8 cellular contexts compared by ENCODE assay signal in genomic region chr13:114119196-114119595, GRCh38. TPM values are rescaled to one million over a fixed set of nuclear protein-coding genes. Genes with fewer than 3 reads are reported as not detected.
DNase-seq lines count a peak whose midpoint lies in the region; ATAC-seq, FAIRE-seq and TF ChIP-seq lines count a peak whose summit lies in the region.

No MANE protein-coding gene starts in this region.

- in situ Hi-C loops in brain microvascular endothelial cell (cut with HindIII; ENCODE audit: low pct_ligation_motif_present, low sequenced_read_pairs): no loop called here

- no peaks in the 10 kb centered on the region for H3K9me1 ChIP-seq in keratinocyte (ENCODE audit: control insufficient read depth, extremely low read depth, insufficient read depth, low read length)

- H3K4me1 ChIP-seq in keratinocyte (ENCODE audit: control insufficient read depth, extremely low read depth, insufficient read depth, low read length): peaks cover 21% of the 10 kb centered on the region

- H3K9me3 ChIP-seq in keratinocyte (ENCODE audit: control insufficient read depth, low read depth, low read length): no peaks in the 10 kb centered on the region

- H3K27ac ChIP-seq in brain microvascular endothelial cell (peak overlapping the region; percentile 95), keratinocyte (ENCODE audit: control insufficient read depth, insufficient read depth, low read length) (peak overlapping the region; percentile 14), substantia nigra (ENCODE audit: low read depth, low read length, poor library complexity, severe bottlenecking) (peak overlapping the region; percentile 30)

- H3K36me3 ChIP-seq in brain microvascular endothelial cell (replicated peaks) (peaks cover 7% of the 10 kb centered on the region), keratinocyte (ENCODE audit: control insufficient read depth in 2 of 2, extremely low read depth in 1 of 2, insufficient read depth in 2 of 2, low read length in 2 of 2) (no peaks in the 10 kb centered on the region)

- no peak overlapping the region for H3K9ac ChIP-seq in keratinocyte (ENCODE audit: control insufficient read depth, extremely low read depth, insufficient read depth, low read length)

- H3K27me3 ChIP-seq in brain microvascular endothelial cell (replicated peaks) (no peaks in the 10 kb centered on the region), keratinocyte (ENCODE audit: control insufficient read depth, extremely low read depth, insufficient read depth, low read length) (no peaks in the 10 kb centered on the region)

- H2AFZ ChIP-seq in keratinocyte (ENCODE audit: control insufficient read depth, low read length): no peak overlapping the region

- DNase-seq in activated CD4-positive, alpha-beta T cell treated with anti-CD3 and anti-CD28 coated beads, Interleukin-2, amount 10 ng/mL, durations not matched to agents 24 days and 14 days: no peak
- no peak for DNase-seq in activated CD4-positive, alpha-beta T cell treated with anti-CD3 and anti-CD28 coated beads for 4 hours
- DNase-seq in brain microvascular endothelial cell (peak; percentile 86), keratinocyte (ENCODE audit: low read depth, low spot score) (no peak), substantia nigra (lab: John Stamatoyannopoulos, UW) (no peak), NCI-H510A treated with DMSO at 0.1 percent for 48 hours (lab: John Stamatoyannopoulos, UW) (no peak), DMS114 treated with DMSO at 0.1 percent for 48 hours (lab: John Stamatoyannopoulos, UW; ENCODE audit: unreplicated experiment) (no peak)

- dilution Hi-C loops in keratinocyte (cut with MboI; ENCODE audit: extremely low pct_ligation_motif_present, low sequenced_read_pairs): no loop called here

- peaks cover 34% of the 10 kb centered on the region for H3K36me3 Mint-ChIP-seq in activated CD4-positive, alpha-beta T cell treated with anti-CD3 and anti-CD28 coated beads, Interleukin-2, amount 10 ng/mL, durations not matched to agents 24 days and 14 days (ENCODE audit: low read depth)

- H3K4me1 Mint-ChIP-seq in activated CD4-positive, alpha-beta T cell treated with anti-CD3 and anti-CD28 coated beads, Interleukin-2, amount 10 ng/mL, durations not matched to agents 24 days and 14 days: peaks cover 43% of the 10 kb centered on the region

- H3K79me2 ChIP-seq in keratinocyte (ENCODE audit: control insufficient read depth, insufficient read depth, low read length): peaks cover 7% of the 10 kb centered on the region

- no peak for TF ChIP-seq CTCF in brain microvascular endothelial cell (IDR thresholded peaks at IDR 0.05; ENCODE audit: low read depth, low read length, missing control alignments)
- no peak for TF ChIP-seq CTCF in keratinocyte (optimal IDR thresholded peaks at IDR 0.05 in 1 of 3, IDR thresholded peaks at IDR 0.05 in 1 of 3, conservative IDR thresholded peaks at IDR 0.05 in 1 of 3; ENCODE audit: extremely low read depth in 1 of 3, insufficient read depth in 2 of 3, low read length in 3 of 3)

- H3K4me2 ChIP-seq in keratinocyte (ENCODE audit: control insufficient read depth, extremely low read depth, insufficient read depth, low read depth, low read length): peak overlapping the region; percentile 56

- FAIRE-seq in keratinocyte (lab: Jason Lieb, UNC): peak; percentile 65

- H3K9me3 Mint-ChIP-seq in activated CD4-positive, alpha-beta T cell treated with anti-CD3 and anti-CD28 coated beads, Interleukin-2, amount 10 ng/mL, durations not matched to agents 24 days and 14 days: no peaks in the 10 kb centered on the region

- peak overlapping the region; percentile 60 for H3K27ac Mint-ChIP-seq in activated CD4-positive, alpha-beta T cell treated with anti-CD3 and anti-CD28 coated beads, Interleukin-2, amount 10 ng/mL, durations not matched to agents 24 days and 14 days

- H3K4me3 ChIP-seq in brain microvascular endothelial cell (ENCODE audit: low read depth, low read length): peak overlapping the region; percentile 9
- H3K4me3 ChIP-seq in keratinocyte (ENCODE audit: control insufficient read depth in 2 of 3, extremely low read depth in 1 of 3, insufficient read depth in 2 of 3, low read depth in 1 of 3, low read length in 3 of 3): no peak overlapping the region

- H3K4me3 Mint-ChIP-seq in activated CD4-positive, alpha-beta T cell treated with anti-CD3 and anti-CD28 coated beads, Interleukin-2, amount 10 ng/mL, durations not matched to agents 24 days and 14 days: peak overlapping the region; percentile 38

- no peaks in the 10 kb centered on the region for H3K27me3 Mint-ChIP-seq in activated CD4-positive, alpha-beta T cell treated with anti-CD3 and anti-CD28 coated beads, Interleukin-2, amount 10 ng/mL, durations not matched to agents 24 days and 14 days

- intact Hi-C loops in activated CD4-positive, alpha-beta T cell treated with anti-CD3 and anti-CD28 coated beads, Interleukin-2, amount 10 ng/mL, durations not matched to agents 24 days and 14 days (cut with micrococcal nuclease): no loop called here

- ATAC-seq in HG03378 (IDR thresholded peaks at IDR 0.05; ENCODE audit: unreplicated experiment): no peak

- H4K20me1 ChIP-seq in keratinocyte (ENCODE audit: control insufficient read depth, extremely low read depth, insufficient read depth, low read length): no peaks in the 10 kb centered on the region

RNA-seq across cellular contexts. Expression of gene RASA3, which starts 13.2 kb away (rescaled TPM):
- total RNA-seq in activated CD4-positive, alpha-beta T cell treated with anti-CD3 and anti-CD28 coated beads, Interleukin-2, amount 10 ng/mL, durations not matched to agents 24 days and 14 days: 15.9 TPM in 2 replicates
- 3.5 to 6.9 TPM (median 4.1 TPM) in 3 replicates for polyA plus RNA-seq in keratinocyte
- 1.1 TPM for polyA plus RNA-seq in keratinocyte (2011; ENCODE audit: low read depth)
- polyA plus RNA-seq in keratinocyte (2011; cell fraction: cytosol; rRNA removed): 3.1 and 4.8 TPM in 2 replicates
- polyA plus RNA-seq in keratinocyte (2011; cell fraction: nucleus; rRNA removed): 5.9 and 7.0 TPM in 2 replicates
- polyA plus RNA-seq in keratinocyte (2012; ENCODE audit: low replicate concordance): 2.0 and 6.9 TPM in 2 replicates
- 3.6 to 5.4 TPM (median 4.5 TPM) in 3 replicates for polyA minus RNA-seq in keratinocyte
- 5.2 TPM for polyA minus RNA-seq in keratinocyte (2011; cell fraction: cytosol; rRNA and poly(A)+ RNA removed)
- 5.0 and 6.9 TPM in 2 replicates for polyA minus RNA-seq in keratinocyte (2011; cell fraction: nucleus; rRNA and poly(A)+ RNA removed)

RNA-seq across cellular contexts. Expression of gene CFAP97D2, which starts 59.9 kb away (rescaled TPM):
- total RNA-seq in activated CD4-positive, alpha-beta T cell treated with anti-CD3 and anti-CD28 coated beads, Interleukin-2, amount 10 ng/mL, durations not matched to agents 24 days and 14 days: not detected in 2 replicates
- not detected in 3 replicates for polyA plus RNA-seq in keratinocyte
- polyA plus RNA-seq in keratinocyte (2011; ENCODE audit: low read depth): not detected
- not detected in 2 replicates for polyA plus RNA-seq in keratinocyte (2011; cell fraction: cytosol; rRNA removed)
- not detected in 2 replicates for polyA plus RNA-seq in keratinocyte (2011; cell fraction: nucleus; rRNA removed)
- polyA plus RNA-seq in keratinocyte (2012; ENCODE audit: low replicate concordance): not detected in 2 replicates
- polyA minus RNA-seq in keratinocyte: not detected in 3 replicates
- polyA minus RNA-seq in keratinocyte (2011; cell fraction: cytosol; rRNA and poly(A)+ RNA removed): not detected
- not detected in 2 replicates for polyA minus RNA-seq in keratinocyte (2011; cell fraction: nucleus; rRNA and poly(A)+ RNA removed)

Comparison
In these comparisons a context has a peak if more than half of its experiments do, and no peak if none do; other contexts are left out.
1. H3K27ac ChIP-seq: peak in every context shown above with its lines; median percentile 95 in brain microvascular endothelial cell; 30 in substantia nigra; 14 in keratinocyte.